1 cellular context compared by ENCODE assay signal in genomic region chr12:5328669-5329068, GRCh38.
TF ChIP-seq lines count a peak whose summit lies in the region.

No MANE protein-coding gene starts in this region.

TF ChIP-seq in GM23338, 12 proteins besides CTCF, POLR2A, EP300 and RAD21 (continued from another document):
- TF ChIP-seq, protein P1, sequence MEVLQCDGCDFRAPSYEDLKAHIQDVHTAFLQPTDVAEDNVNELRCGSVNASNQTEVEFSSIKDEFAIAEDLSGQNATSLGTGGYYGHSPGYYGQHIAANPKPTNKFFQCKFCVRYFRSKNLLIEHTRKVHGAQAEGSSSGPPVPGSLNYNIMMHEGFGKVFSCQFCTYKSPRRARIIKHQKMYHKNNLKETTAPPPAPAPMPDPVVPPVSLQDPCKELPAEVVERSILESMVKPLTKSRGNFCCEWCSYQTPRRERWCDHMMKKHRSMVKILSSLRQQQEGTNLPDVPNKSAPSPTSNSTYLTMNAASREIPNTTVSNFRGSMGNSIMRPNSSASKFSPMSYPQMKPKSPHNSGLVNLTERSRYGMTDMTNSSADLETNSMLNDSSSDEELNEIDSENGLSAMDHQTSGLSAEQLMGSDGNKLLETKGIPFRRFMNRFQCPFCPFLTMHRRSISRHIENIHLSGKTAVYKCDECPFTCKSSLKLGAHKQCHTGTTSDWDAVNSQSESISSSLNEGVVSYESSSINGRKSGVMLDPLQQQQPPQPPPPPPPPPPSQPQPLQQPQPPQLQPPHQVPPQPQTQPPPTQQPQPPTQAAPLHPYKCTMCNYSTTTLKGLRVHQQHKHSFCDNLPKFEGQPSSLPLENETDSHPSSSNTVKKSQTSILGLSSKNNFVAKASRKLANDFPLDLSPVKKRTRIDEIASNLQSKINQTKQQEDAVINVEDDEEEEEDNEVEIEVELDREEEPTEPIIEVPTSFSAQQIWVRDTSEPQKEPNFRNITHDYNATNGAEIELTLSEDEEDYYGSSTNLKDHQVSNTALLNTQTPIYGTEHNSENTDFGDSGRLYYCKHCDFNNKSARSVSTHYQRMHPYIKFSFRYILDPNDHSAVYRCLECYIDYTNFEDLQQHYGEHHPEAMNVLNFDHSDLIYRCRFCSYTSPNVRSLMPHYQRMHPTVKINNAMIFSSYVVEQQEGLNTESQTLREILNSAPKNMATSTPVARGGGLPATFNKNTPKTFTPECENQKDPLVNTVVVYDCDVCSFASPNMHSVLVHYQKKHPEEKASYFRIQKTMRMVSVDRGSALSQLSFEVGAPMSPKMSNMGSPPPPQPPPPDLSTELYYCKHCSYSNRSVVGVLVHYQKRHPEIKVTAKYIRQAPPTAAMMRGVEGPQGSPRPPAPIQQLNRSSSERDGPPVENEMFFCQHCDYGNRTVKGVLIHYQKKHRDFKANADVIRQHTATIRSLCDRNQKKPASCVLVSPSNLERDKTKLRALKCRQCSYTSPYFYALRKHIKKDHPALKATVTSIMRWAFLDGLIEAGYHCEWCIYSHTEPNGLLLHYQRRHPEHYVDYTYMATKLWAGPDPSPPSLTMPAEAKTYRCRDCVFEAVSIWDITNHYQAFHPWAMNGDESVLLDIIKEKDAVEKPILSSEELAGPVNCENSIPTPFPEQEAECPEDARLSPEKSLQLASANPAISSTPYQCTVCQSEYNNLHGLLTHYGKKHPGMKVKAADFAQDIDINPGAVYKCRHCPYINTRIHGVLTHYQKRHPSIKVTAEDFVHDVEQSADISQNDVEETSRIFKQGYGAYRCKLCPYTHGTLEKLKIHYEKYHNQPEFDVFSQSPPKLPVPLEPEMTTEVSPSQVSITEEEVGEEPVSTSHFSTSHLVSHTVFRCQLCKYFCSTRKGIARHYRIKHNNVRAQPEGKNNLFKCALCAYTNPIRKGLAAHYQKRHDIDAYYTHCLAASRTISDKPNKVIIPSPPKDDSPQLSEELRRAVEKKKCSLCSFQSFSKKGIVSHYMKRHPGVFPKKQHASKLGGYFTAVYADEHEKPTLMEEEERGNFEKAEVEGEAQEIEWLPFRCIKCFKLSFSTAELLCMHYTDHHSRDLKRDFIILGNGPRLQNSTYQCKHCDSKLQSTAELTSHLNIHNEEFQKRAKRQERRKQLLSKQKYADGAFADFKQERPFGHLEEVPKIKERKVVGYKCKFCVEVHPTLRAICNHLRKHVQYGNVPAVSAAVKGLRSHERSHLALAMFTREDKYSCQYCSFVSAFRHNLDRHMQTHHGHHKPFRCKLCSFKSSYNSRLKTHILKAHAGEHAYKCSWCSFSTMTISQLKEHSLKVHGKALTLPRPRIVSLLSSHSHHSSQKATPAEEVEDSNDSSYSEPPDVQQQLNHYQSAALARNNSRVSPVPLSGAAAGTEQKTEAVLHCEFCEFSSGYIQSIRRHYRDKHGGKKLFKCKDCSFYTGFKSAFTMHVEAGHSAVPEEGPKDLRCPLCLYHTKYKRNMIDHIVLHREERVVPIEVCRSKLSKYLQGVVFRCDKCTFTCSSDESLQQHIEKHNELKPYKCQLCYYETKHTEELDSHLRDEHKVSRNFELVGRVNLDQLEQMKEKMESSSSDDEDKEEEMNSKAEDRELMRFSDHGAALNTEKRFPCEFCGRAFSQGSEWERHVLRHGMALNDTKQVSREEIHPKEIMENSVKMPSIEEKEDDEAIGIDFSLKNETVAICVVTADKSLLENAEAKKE (CRISPR knock-in tag; IDR thresholded peaks at IDR 0.05): no peak
- no peak for TF ChIP-seq ZNF114 (CRISPR knock-in tag; IDR thresholded peaks at IDR 0.05)
- TF ChIP-seq EZH2phosphoT487 (IDR thresholded peaks at IDR 0.05; ENCODE audit: unreplicated experiment): no peak
